ENCODE assay signal across 8 cellular contexts in the genomic region with DNA sequence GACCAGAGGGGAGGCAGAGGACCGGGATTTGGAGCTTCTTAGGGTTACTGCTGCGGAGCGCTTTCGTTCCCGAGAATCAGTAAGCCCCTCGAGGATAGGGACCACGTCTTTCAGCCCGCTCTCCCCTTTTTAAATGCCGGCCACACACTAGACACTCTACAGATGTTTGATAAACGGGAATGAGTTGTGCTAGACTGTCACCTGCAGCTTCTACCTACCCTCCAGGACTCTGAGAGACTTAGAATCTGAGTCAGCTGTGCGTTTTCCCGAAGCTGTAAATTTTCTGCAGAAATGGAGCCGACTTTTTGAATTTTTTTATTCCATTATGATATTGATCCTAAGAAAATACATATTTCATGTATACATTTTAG. TPM values are rescaled to one million over a fixed set of nuclear protein-coding genes. Genes with fewer than 3 reads are reported as not detected.
DNase-seq lines count a peak whose midpoint lies in the region; ATAC-seq and TF ChIP-seq lines count a peak whose summit lies in the region.

No MANE protein-coding gene starts in this region.

- no peaks in the 10 kb centered on the region for H3K36me3 ChIP-seq in adipocyte (ENCODE audit: control insufficient read depth, insufficient read depth, low read length, severe bottlenecking)

- H3K4me1 ChIP-seq in adipocyte (ENCODE audit: control insufficient read depth, insufficient read depth, low read length), result peaks cover 9% of the 10 kb centered on the region

- TF ChIP-seq CTCF in AG04449 (IDR thresholded peaks at IDR 0.05; ENCODE audit: insufficient read depth, low read length, missing control alignments), result no peak

- no peaks in the 10 kb centered on the region for H3K27me3 ChIP-seq in adipocyte (replicated peaks; ENCODE audit: control insufficient read depth, insufficient read depth, low read length)

- CTCF ChIA-PET in AG04449 (lab: Yijun Ruan, JAX), result interaction anchor here (1.2 to 2.0 kb wide), 3 partner anchors 54 to 130 kb away, joined by 3 to 18 read pairs (median 4); a partner anchor contains a TSS

- ATAC-seq in GM18909 (IDR thresholded peaks at IDR 0.05; ENCODE audit: poor library complexity, unreplicated experiment) (peak; percentile 29), HG03139 (IDR thresholded peaks at IDR 0.05; ENCODE audit: unreplicated experiment) (peak; percentile 13), memory B cell (ENCODE audit: low read depth) (peak; percentile 6), left colon (no peak)

- H3K9me3 Mint-ChIP-seq in memory B cell, result no peaks in the 10 kb centered on the region

- peak overlapping the region; percentile 90 for H3K9ac ChIP-seq in adipocyte (ENCODE audit: low read length)

- H3K4me3 Mint-ChIP-seq in memory B cell, result peak overlapping the region; percentile 93

- H3K27ac Mint-ChIP-seq in memory B cell, result no peak overlapping the region

- DNase-seq in AG04449 (ENCODE audit: low read depth, low spot score), result no peak
- no peak for DNase-seq in adipocyte (ENCODE audit: low read depth)
- DNase-seq in memory B cell (ENCODE audit: low spot score in 2 of 2), result no peak
- DNase-seq in left colon, result no peak
- no peak for DNase-seq in EL
- DNase-seq in 8988T, result no peak

- no peaks in the 10 kb centered on the region for H3K9me3 ChIP-seq in adipocyte (ENCODE audit: control insufficient read depth, low read length)

- peaks cover 4% of the 10 kb centered on the region for H3K4me1 Mint-ChIP-seq in memory B cell

- H3K4me3 ChIP-seq in AG04449 (ENCODE audit: low read depth, low read length) (peak overlapping the region; percentile 88), adipocyte (ENCODE audit: low read length) (peak overlapping the region; percentile 93)

- intact Hi-C loops in left colon (cut with DNase I, micrococcal nuclease), result loop anchor here in 1 of 2 donors (10.0 kb wide), 1 partner anchor 49 kb away; no protein-coding TSS in a partner anchor

- no peaks in the 10 kb centered on the region for H3K36me3 Mint-ChIP-seq in memory B cell

- POLR2A ChIA-PET in AG04449 (lab: Yijun Ruan, JAX), result no interaction called here

- H3K27me3 Mint-ChIP-seq in memory B cell, result no peaks in the 10 kb centered on the region

RNA-seq across cellular contexts. Expression of a gene that starts 0.7 kb away (rescaled TPM):
- total RNA-seq in left colon, result 1 to 10 TPM; 3.2 to 3.5 TPM

RNA-seq across cellular contexts. Expression of a gene that starts 42.7 kb away (rescaled TPM):
- 10 to 100 TPM; 19.7 to 19.9 TPM for total RNA-seq in left colon
